8 cellular contexts compared by ENCODE assay signal in genomic region chr11:46391578-46392420, GRCh38. TPM values are rescaled to one million over a fixed set of nuclear protein-coding genes. Genes with fewer than 3 reads are reported as not detected.
DNase-seq lines count a peak whose midpoint lies in the region; ATAC-seq, FAIRE-seq and TF ChIP-seq lines count a peak whose summit lies in the region.

Gene CHRM4, minus strand, starts transcription at chr11:46391776. Its CDS starts 5,219 bp downstream, at chr11:46386557.

- H3K79me2 ChIP-seq in K562 (ENCODE audit: control insufficient read depth, insufficient read depth, low read length) = no peaks in the 10 kb centered on the region

- H3K9me3 ChIP-seq in K562 (replicated peaks; ENCODE audit: control insufficient read depth, insufficient read depth, low read depth, low read length) (no peaks in the 10 kb centered on the region), liver (ENCODE audit: control insufficient read depth in 4 of 4, low read length in 3 of 4) (no peaks in the 10 kb centered on the region), transverse colon (no peaks in the 10 kb centered on the region)

- CTCF ChIA-PET in K562 (lab: Yijun Ruan, JAX; ENCODE audit: low intra/inter-chr PET ratio) = interaction anchor here (0.7 kb wide), 1 partner anchor 620 kb away, joined by 3 read pairs; no protein-coding TSS in a partner anchor

- H3K4me2 ChIP-seq in K562 (ENCODE audit: insufficient read depth, low read length) = peak within 1 kb of the TSS; percentile 70

- peaks cover 16% of the 10 kb centered on the region for H4K20me1 ChIP-seq in K562 (replicated peaks; ENCODE audit: control insufficient read depth, insufficient read depth, low read length)

- H2AFZ ChIP-seq in K562 (ENCODE audit: low read depth, low read length) = peak within 1 kb of the TSS; percentile 82

- FAIRE-seq in K562 (lab: Jason Lieb, UNC) = no peak

- TF ChIP-seq CTCF in K562 (IDR thresholded peaks at IDR 0.05 in 2 of 3, conservative IDR thresholded peaks at IDR 0.05 in 1 of 3; ENCODE audit: insufficient read depth in 2 of 3, low read depth in 1 of 3, low read length in 3 of 3) (peak; percentile 49 to 73 (median 62)), liver (IDR thresholded peaks at IDR 0.05; ENCODE audit: low read depth, low read length, missing input control) (no peak), transverse colon (IDR thresholded peaks at IDR 0.05) (peak in 1 of 5 experiments; percentile 9), omental fat pad (IDR thresholded peaks at IDR 0.05) (no peak)

- H3K4me3 ChIP-seq in K562 (peak within 1 kb of the TSS; percentile 81), liver (ENCODE audit: low read depth in 1 of 3, low read length in 3 of 3) (peak within 1 kb of the TSS in 2 of 3 donors; percentile 11 to 54), transverse colon (peak within 1 kb of the TSS in 3 of 4 donors; percentile 32 to 52 (median 45))

- 0% methylated on average over 24 of the region's 123 CpGs for WGBS in K562 (ENCODE audit: insufficient coverage, low coverage, missing lambda C conversion rate)
- 1% methylated on average over 123 of the region's 123 CpGs for WGBS in liver
- WGBS in transverse colon (ENCODE audit: low coverage in 1 of 2), 2 donors = 2% methylated on average over 27 of the region's 123 CpGs; no CpG with 5 or more reads in 1 of the 2 donors

- TF ChIP-seq EP300 in K562 (IDR thresholded peaks at IDR 0.05; ENCODE audit: low read length) (no peak), transverse colon (IDR thresholded peaks at IDR 0.05; ENCODE audit: low read depth) (no peak)

- peak within 1 kb of the TSS; percentile 61; the same call in 1 of the 3 replicates for H3K27ac ChIP-seq in K562 (ENCODE audit: extremely low read depth, low read depth, low read length)
- no peak within 1 kb of the TSS for H3K27ac ChIP-seq in liver (ENCODE audit: low read depth in 1 of 2, low read length in 2 of 2)
- H3K27ac ChIP-seq in transverse colon = no peak within 1 kb of the TSS

- in situ Hi-C loops in K562 (cut with MboI) = no loop called here
- in situ Hi-C loops in transverse colon (cut with MboI; ENCODE audit: low pct_ligation_motif_present in 1 of 4, low pct_unique_long_range_greater_than_20kb in 1 of 4, low sequenced_read_pairs in 3 of 4) = loop anchor here in 3 of 4 donors (10.0 to 25.0 kb wide), 2 partner anchors 143 to 146 kb away; no protein-coding TSS in a partner anchor

- peak within 1 kb of the TSS; percentile 45 to 87; a peak in 3 of 4 replicates for H3K9ac ChIP-seq in K562 (ENCODE audit: insufficient read depth in 1 of 2, low read depth in 2 of 2, low read length in 2 of 2)
- H3K9ac ChIP-seq in liver (ENCODE audit: low read depth in 1 of 2, low read length in 2 of 2) = no peak within 1 kb of the TSS

- H3K27me3 ChIP-seq in K562 (ENCODE audit: control insufficient read depth in 2 of 2, insufficient read depth in 2 of 2, low read length in 2 of 2) = peaks cover 0 to 11% of the 10 kb centered on the region in 2 experiments; a peak in 1 of 5 replicates
- peaks cover 0 to 16% (median 8%) of the 10 kb centered on the region in 4 donors for H3K27me3 ChIP-seq in liver (ENCODE audit: control insufficient read depth in 4 of 4, insufficient read depth in 4 of 4, low read length in 3 of 4)
- peaks cover 57% of the 10 kb centered on the region for H3K27me3 ChIP-seq in transverse colon

- ATAC-seq in GM19463 (IDR thresholded peaks at IDR 0.05; ENCODE audit: unreplicated experiment) (peak; percentile 18), K562 (peak; percentile 76), omental fat pad (ENCODE audit: low FRiP score) (no peak)

- no peak for TF ChIP-seq POLR2A in K562 (conservative IDR thresholded peaks at IDR 0.05)
- TF ChIP-seq POLR2A in transverse colon (IDR thresholded peaks at IDR 0.05) = no peak

- no peaks in the 10 kb centered on the region for H3K9me1 ChIP-seq in K562 (ENCODE audit: control insufficient read depth, insufficient read depth, low read length)

- DNase-seq in COLO668 (lab: John Stamatoyannopoulos, UW; ENCODE audit: unreplicated experiment) (peak; percentile 90), NCI-H2196 treated with DMSO at 0.1 percent for 48 hours (lab: John Stamatoyannopoulos, UW; ENCODE audit: unreplicated experiment) (peak; percentile 84), K562 (ENCODE audit: extremely low read depth in 1 of 4, low spot score in 3 of 4) (peak; percentile 90 to 93 (median 90)), transverse colon (peak; percentile 43), T1000 (lab: John Stamatoyannopoulos, UW) (no peak), omental fat pad (ENCODE audit: low spot score) (no peak)

- intact Hi-C loops in K562 (cut with micrococcal nuclease) = no loop called here
- intact Hi-C loops in transverse colon (cut with DNase I; ENCODE audit: low total_unique reads) = loop anchor here (10.0 kb wide), 1 partner anchor 143 kb away; no protein-coding TSS in a partner anchor

- peak; percentile 18 to 52; a peak in 2 of 4 replicates for TF ChIP-seq RAD21 in K562 (CRISPR knock-in tag; conservative IDR thresholded peaks at IDR 0.05 in 1 of 2, IDR thresholded peaks at IDR 0.05 in 1 of 2)
- no peak for TF ChIP-seq RAD21 in liver (IDR thresholded peaks at IDR 0.05)

- peaks cover 5% of the 10 kb centered on the region; the same call in 1 of the 3 replicates for H3K36me3 ChIP-seq in K562 (ENCODE audit: control insufficient read depth, insufficient read depth, low read length)
- peaks cover 0 to 5% (median under 1%) of the 10 kb centered on the region in 4 donors for H3K36me3 ChIP-seq in liver (ENCODE audit: control insufficient read depth in 4 of 4, insufficient read depth in 3 of 4, low read depth in 1 of 4, low read length in 3 of 4)
- peaks cover 0 to under 1% (median under 1%) of the 10 kb centered on the region in 4 donors for H3K36me3 ChIP-seq in transverse colon

- H3K4me1 ChIP-seq in K562 (replicated peaks in 1 of 2; ENCODE audit: control insufficient read depth in 2 of 2, insufficient read depth in 2 of 2, low read length in 2 of 2) = peaks cover 19 to 60% of the 10 kb centered on the region in 2 experiments
- H3K4me1 ChIP-seq in liver (ENCODE audit: control insufficient read depth in 4 of 4, insufficient read depth in 4 of 4, low read length in 3 of 4) = peaks cover 20 to 37% (median 26%) of the 10 kb centered on the region in 4 donors
- H3K4me1 ChIP-seq in transverse colon = peaks cover 6 to 40% (median 40%) of the 10 kb centered on the region in 4 donors

- POLR2A ChIA-PET in K562 (lab: Yijun Ruan, JAX) = interaction anchor here (0.5 to 2.0 kb wide), 18 partner anchors 9 to 978 kb away, joined by 3 to 13 read pairs (median 3); partner anchors contain the start of genes MDK and NR1H3

- BruUV-seq in K562 (replicated peaks; lab: Mats Ljungman, UMichigan) = no TSS peak

TF ChIP-seq in K562, 482 proteins besides CTCF, POLR2A, EP300 and RAD21 (continues in another document):
- TF ChIP-seq, protein P1, sequence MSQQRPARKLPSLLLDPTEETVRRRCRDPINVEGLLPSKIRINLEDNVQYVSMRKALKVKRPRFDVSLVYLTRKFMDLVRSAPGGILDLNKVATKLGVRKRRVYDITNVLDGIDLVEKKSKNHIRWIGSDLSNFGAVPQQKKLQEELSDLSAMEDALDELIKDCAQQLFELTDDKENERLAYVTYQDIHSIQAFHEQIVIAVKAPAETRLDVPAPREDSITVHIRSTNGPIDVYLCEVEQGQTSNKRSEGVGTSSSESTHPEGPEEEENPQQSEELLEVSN (IDR thresholded peaks at IDR 0.05; ENCODE audit: borderline replicate concordance in 1 of 2, extremely low read depth in 1 of 2, insufficient read depth in 1 of 2, insufficient read length in 1 of 2, low read depth in 1 of 2, low read length in 1 of 2, poor library complexity in 1 of 2, severe bottlenecking in 1 of 2) = peak; percentile 38 to 83

TF ChIP-seq in liver, 16 proteins besides CTCF, POLR2A, EP300 and RAD21 (continues in another document):
- no peak for TF ChIP-seq ZBTB33 (IDR thresholded peaks at IDR 0.05)
- no peak for TF ChIP-seq SP1 (IDR thresholded peaks at IDR 0.05)
- TF ChIP-seq EGR1 (IDR thresholded peaks at IDR 0.05; ENCODE audit: low read depth in 2 of 2) = no peak

RNA-seq across cellular contexts. Expression of gene CHRM4, which starts in this region (rescaled TPM):
- 1.0 and 3.7 TPM in 2 replicates for total RNA-seq in K562 (2011; cell fraction: chromatin; rRNA removed; ENCODE audit: low replicate concordance)
- total RNA-seq in K562 (2011; cell fraction: nucleolus; rRNA removed) = 1.6 and 4.0 TPM in 2 replicates
- 1.2 TPM in 2 replicates for total RNA-seq in K562 (2011; cell fraction: nucleoplasm; rRNA removed)
- total RNA-seq in K562 (2014; rRNA removed) = 0.73 and 1.3 TPM in 2 replicates
- 0.19 and 0.22 TPM in 2 replicates for total RNA-seq in K562 (2014; rRNA removed; fragmentation: Illumina TruSeq; extraction: Trizol)
- 0.22 and 0.49 TPM in 2 replicates for total RNA-seq in K562 (2015; rRNA removed; fragmentation: Illumina TruSeq; extraction: Trizol)
- 0.89 and 1.0 TPM in 2 replicates for total RNA-seq in K562 (2021)
- polyA plus RNA-seq in K562 (2011; rRNA removed) = 0.62 and 0.74 TPM in 2 replicates
- polyA plus RNA-seq in K562 (2011; cell fraction: cytosol; rRNA removed) = 0.84 and 2.3 TPM in 2 replicates
- polyA plus RNA-seq in K562 (2011; cell fraction: nucleus; rRNA removed) = 0.60 and 1.5 TPM in 2 replicates
- polyA plus RNA-seq in K562 (2012) = 0.35 and 0.68 TPM in 2 replicates
- polyA plus RNA-seq in K562 (2014; fragmentation: Illumina TruSeq; extraction: Trizol) = 0.40 and 0.76 TPM in 2 replicates
- polyA plus RNA-seq in K562 (2014; fragmentation: Nextera tagmentation; extraction: Ambion mirVana) = not detected
- 0.33 and 0.58 TPM in 2 replicates for polyA plus RNA-seq in K562 (2014; rRNA removed)
- 0.42 and 1.1 TPM in 2 replicates for polyA minus RNA-seq in K562 (2011; rRNA and poly(A)+ RNA removed)
- 1.6 TPM in 1 of 2 replicates, not detected in the other for polyA minus RNA-seq in K562 (2011; cell fraction: cytosol; rRNA and poly(A)+ RNA removed)
- polyA minus RNA-seq in K562 (2011; cell fraction: nucleus; rRNA and poly(A)+ RNA removed) = 0.89 and 2.6 TPM in 2 replicates
- under 1 TPM; 0.08 to 0.09 TPM for total RNA-seq in liver
- polyA plus RNA-seq in liver = not detected
- 1 to 10 TPM in 1 of 4 donors, under 1 TPM in 1, not detected in 2; 0.82 to 3.3 TPM for total RNA-seq in transverse colon
- under 1 TPM in 2 of 4 donors, not detected in 2; 0.63 to 0.74 TPM for total RNA-seq in omental fat pad

Comparison
In these comparisons a context has a peak if more than half of its experiments do, and no peak if none do; other contexts are left out.
1. DNase-seq: peak in COLO668 (single experiment), NCI-H2196 treated with DMSO at 0.1 percent for 48 hours (single experiment), K562 (4 of 4) and transverse colon (single experiment); none in T1000 (single experiment) and omental fat pad (single experiment).
2. H3K9ac ChIP-seq: peak in K562 (2 of 2); none in liver (0 of 2).
3. CTCF ChIP-seq: peak in K562 (3 of 3); none in liver (single experiment) and omental fat pad (0 of 3).
4. Peak in every context shown above with its lines, with median percentiles within 50 percentile points of each other: H3K4me3 ChIP-seq.